In the genomic region with DNA sequence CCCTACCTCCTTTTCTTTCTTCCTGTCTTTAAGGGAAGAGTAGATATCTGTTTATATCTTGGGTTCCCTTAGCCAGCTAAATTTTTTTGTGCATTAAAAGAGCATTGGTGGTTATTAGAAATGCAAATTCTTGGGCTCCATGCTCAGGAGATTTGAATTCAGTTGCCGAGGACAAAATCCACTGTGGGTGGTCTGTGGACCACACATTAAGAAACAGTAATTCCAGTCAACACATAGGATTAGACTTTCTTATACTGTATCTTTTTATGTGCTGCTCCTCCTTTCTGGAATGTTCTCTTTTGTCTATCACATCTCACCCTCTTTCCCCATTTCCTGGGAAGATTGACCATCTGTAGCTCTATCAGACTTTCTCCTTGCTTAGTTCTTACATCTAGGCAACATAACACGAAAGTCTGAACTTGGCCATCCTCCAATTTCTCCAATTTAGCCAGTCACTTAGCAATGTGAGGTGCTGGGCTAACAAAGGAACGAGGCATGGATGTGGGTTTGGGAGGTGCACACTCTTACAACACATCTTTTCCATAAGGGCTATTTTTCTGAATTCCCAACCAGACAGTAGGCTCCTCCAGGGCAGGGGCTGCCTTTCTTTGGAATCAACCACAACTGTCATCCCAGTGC, we compare ENCODE assay signal across 25 cellular contexts. TPM values are rescaled to one million over a fixed set of nuclear protein-coding genes. Genes with fewer than 3 reads are reported as not detected.
DNase-seq lines count a peak whose midpoint lies in the region; ATAC-seq and TF ChIP-seq lines count a peak whose summit lies in the region.
"Had no signal": no experiment of that assay in that cellular context is flagged by ENCODE, and none has a peak within 500 bp of the region (broad histone marks: within the 10 kb centered on the region; RNA-seq: fewer than 3 reads in every experiment).

No MANE protein-coding gene starts in this region.

- peaks cover 14% of the 10 kb centered on the region for H3K4me1 ChIP-seq in right cardiac atrium (ENCODE audit: control insufficient read depth, insufficient read depth, low read length)
- H3K4me1 ChIP-seq in esophagus squamous epithelium, result peaks cover 10 to 43% (median 31%) of the 10 kb centered on the region in 3 donors
- peaks cover 19% of the 10 kb centered on the region for H3K4me1 ChIP-seq in rectal smooth muscle tissue (ENCODE audit: control insufficient read depth, insufficient read depth, low read length)

- peaks cover 0 to 3% (median 3%) of the 10 kb centered on the region in 3 donors for H3K4me1 Mint-ChIP-seq in T-cell

- no peaks in the 10 kb centered on the region for H3K36me3 Mint-ChIP-seq in T-cell

- DNase-seq in right cardiac atrium (no peak), left ventricle myocardium superior (no peak), esophagus squamous epithelium (lab: John Stamatoyannopoulos, UW) (no peak), T-cell (no peak), C1 segment of cervical spinal cord (lab: John Stamatoyannopoulos, UW) (no peak)
- DNase-seq: activated CD4-positive, alpha-beta T cell treated with anti-CD3 and anti-CD28 coated beads, Interleukin-2, amount 10 ng/mL, durations not matched to agents 24 days and 14 days; activated naive CD4-positive, alpha-beta T cell treated with Interleukin-2 at 50 U/mL for 16 hours; activated T-cell treated with anti-CD3 and anti-CD28 coated beads, Interleukin-2, amount 50 U/mL, for 4 hours; GOT3; NCI-H146; NCI-H2107; NCI-H446 treated with DMSO at 0.1 percent for 48 hours; stimulated activated naive CD8-positive, alpha-beta T cell treated with anti-CD3 and anti-CD28 coated beads, Interleukin-15, Interleukin-2, amounts not matched to agents 100 U/mL and 50 U/mL, for 24 hours; T-helper 9 cell had no signal

- no peak for TF ChIP-seq CTCF in esophagus squamous epithelium (IDR thresholded peaks at IDR 0.05)

- no peak overlapping the region for H3K27ac Mint-ChIP-seq in T-cell
- H3K27ac Mint-ChIP-seq: activated CD4-positive, alpha-beta T cell treated with anti-CD3 and anti-CD28 coated beads, Interleukin-2, amount 10 ng/mL, durations not matched to agents 24 days and 14 days; dendritic cell treated with granulocyte-macrophage colony-stimulating factor and Interleukin-4, amounts not matched to agents 40 ng/mL and 50 ng/mL, for 4 days had no signal

- no peaks in the 10 kb centered on the region for H3K9me3 ChIP-seq in right cardiac atrium (ENCODE audit: control insufficient read depth, low read length)
- no peaks in the 10 kb centered on the region for H3K9me3 ChIP-seq in esophagus squamous epithelium
- H3K9me3 ChIP-seq: BLaER1, tibial nerve had no signal

- no peak for TF ChIP-seq POLR2A in esophagus squamous epithelium (IDR thresholded peaks at IDR 0.05)

- H3K27ac ChIP-seq in right cardiac atrium (ENCODE audit: low read length), result peak overlapping the region; percentile 78
- peak overlapping the region in 3 of 4 donors; percentile 75 to 85 (median 79) for H3K27ac ChIP-seq in esophagus squamous epithelium
- H3K27ac ChIP-seq in rectal smooth muscle tissue (ENCODE audit: low read depth, low read length), result peak overlapping the region; percentile 51
- H3K27ac ChIP-seq: BLaER1, HL-60, KMS-11, RWPE1 had no signal

- peaks cover 28 to 32% of the 10 kb centered on the region in 2 donors for H3K27me3 Mint-ChIP-seq in T-cell

- intact Hi-C loops in right cardiac atrium (cut with DNase I), result no loop called here
- intact Hi-C loops in left ventricle myocardium superior (cut with micrococcal nuclease), result no loop called here
- intact Hi-C loops in esophagus squamous epithelium (cut with DNase I), result no loop called here

- H3K36me3 ChIP-seq in esophagus squamous epithelium (no peaks in the 10 kb centered on the region), rectal smooth muscle tissue (ENCODE audit: control insufficient read depth, insufficient read depth, low read length) (no peaks in the 10 kb centered on the region)
- H3K36me3 ChIP-seq: BLaER1, tibial nerve had no signal

- ATAC-seq in right cardiac atrium, result no peak
- ATAC-seq in left ventricle myocardium superior, result no peak
- ATAC-seq in HG02852 (IDR thresholded peaks at IDR 0.05; ENCODE audit: unreplicated experiment), result no peak
- no peak for ATAC-seq in T-cell (replicated peaks in 1 of 4)
- no peak for ATAC-seq in HG03354 (IDR thresholded peaks at IDR 0.05; ENCODE audit: poor library complexity, severe bottlenecking, unreplicated experiment)
- ATAC-seq: activated T-cell treated with anti-CD3 and anti-CD28 coated beads, Interleukin-2, amount 50 U/mL, for 4 hours; stimulated activated naive CD8-positive, alpha-beta T cell treated with anti-CD3 and anti-CD28 coated beads, Interleukin-15, Interleukin-2, amounts not matched to agents 100 U/mL and 50 U/mL, for 24 hours had no signal

- CTCF ChIA-PET in T-cell (lab: Charles Lee), result no interaction called here

- no peak overlapping the region for H3K4me3 Mint-ChIP-seq in T-cell
- H3K4me3 Mint-ChIP-seq: activated CD4-positive, alpha-beta T cell treated with anti-CD3 and anti-CD28 coated beads, Interleukin-2, amount 10 ng/mL, durations not matched to agents 24 days and 14 days; activated T-cell treated with anti-CD3 and anti-CD28 coated beads, Interleukin-2, amount 50 U/mL, for 4 hours; dendritic cell treated with granulocyte-macrophage colony-stimulating factor and Interleukin-4, amounts not matched to agents 40 ng/mL and 50 ng/mL, for 4 days had no signal

- H3K27me3 ChIP-seq in right cardiac atrium (ENCODE audit: control insufficient read depth, insufficient read depth) (no peaks in the 10 kb centered on the region), esophagus squamous epithelium (peaks cover 0 to 17% (median 0%) of the 10 kb centered on the region in 4 donors), rectal smooth muscle tissue (ENCODE audit: control insufficient read depth, insufficient read depth, low read length) (no peaks in the 10 kb centered on the region)
- H3K27me3 ChIP-seq: tibial nerve had no signal

- no peaks in the 10 kb centered on the region for H3K9me3 Mint-ChIP-seq in T-cell
- H3K9me3 Mint-ChIP-seq: activated CD4-positive, alpha-beta T cell treated with anti-CD3 and anti-CD28 coated beads, Interleukin-2, amount 10 ng/mL, durations not matched to agents 24 days and 14 days; activated T-cell treated with anti-CD3 and anti-CD28 coated beads, Interleukin-2, amount 50 U/mL, for 4 hours; dendritic cell treated with granulocyte-macrophage colony-stimulating factor and Interleukin-4, amounts not matched to agents 40 ng/mL and 50 ng/mL, for 4 days; neural crest cell had no signal

- 51% methylated on average over 3 of the region's 3 CpGs for WGBS in right cardiac atrium
- 40 to 62% methylated on average over 3 of the region's 3 CpGs for WGBS in esophagus squamous epithelium, 2 donors

- H3K4me3 ChIP-seq in right cardiac atrium (ENCODE audit: low read length) (no peak overlapping the region), esophagus squamous epithelium (no peak overlapping the region), rectal smooth muscle tissue (ENCODE audit: low read length) (no peak overlapping the region)
- H3K4me3 ChIP-seq: BLaER1, tibial nerve had no signal

- POLR2A ChIA-PET in T-cell (lab: Charles Lee), result no interaction called here

- no peak overlapping the region for H3K9ac ChIP-seq in rectal smooth muscle tissue (ENCODE audit: low read length)
- H3K9ac ChIP-seq: BLaER1, KMS-11 had no signal

RNA-seq across cellular contexts. Expression of a gene that starts 5.3 kb away (rescaled TPM):
- total RNA-seq in right cardiac atrium, result 100 to 1,000 TPM; 267 to 965 (median 293) TPM
- 447 TPM for polyA plus RNA-seq in right cardiac atrium
- total RNA-seq in left ventricle myocardium superior, result 123 TPM
- total RNA-seq in esophagus squamous epithelium, result 100 to 1,000 TPM in 1 of 4 donors, 10 to 100 TPM in 3; 13.9 to 322 (median 44.6) TPM
- total RNA-seq in T-cell, result under 1 TPM in 3 of 5 donors, not detected in 2; 0.23 to 0.63 (median 0.63) TPM
- total RNA-seq: activated CD4-positive, alpha-beta T cell treated with anti-CD3 and anti-CD28 coated beads, Interleukin-2, amount 10 ng/mL, durations not matched to agents 24 days and 14 days; activated T-cell treated with anti-CD3 and anti-CD28 coated beads, Interleukin-2, amount 50 U/mL, for 4 hours had no signal
- polyA plus RNA-seq: keratinocyte had no signal

Comparison
In these comparisons a context has a peak if more than half of its experiments do, and no peak if none do; other contexts are left out.
1. RNA of a gene that starts 5.3 kb away (total RNA-seq): 267 to 965 TPM in right cardiac atrium, 123 TPM in left ventricle myocardium superior (single experiment) and 13.9 to 322 TPM in esophagus squamous epithelium; 0.23 to 0.63 TPM in T-cell; every median in the first group is over 4 times any median in the second.
2. Peak in every context shown above with its lines, with median percentiles within 50 percentile points of each other: H3K27ac ChIP-seq.